ENCODE assay signal across 20 cellular contexts in genomic region chr13:112733112-112733511, GRCh38. TPM values are rescaled to one million over a fixed set of nuclear protein-coding genes. Genes with fewer than 3 reads are reported as not detected.
DNase-seq lines count a peak whose midpoint lies in the region; ATAC-seq and TF ChIP-seq lines count a peak whose summit lies in the region.
"Had no signal": no experiment of that assay in that cellular context is flagged by ENCODE, and none has a peak within 500 bp of the region (broad histone marks: within the 10 kb centered on the region; RNA-seq: fewer than 3 reads in every experiment).

No MANE protein-coding gene starts in this region.

- DNase-seq in HCT116 (ENCODE audit: low read depth, low spot score) (no peak), NCI-H146 (lab: John Stamatoyannopoulos, UW) (peak; percentile 92), SK-N-SH (peak; percentile 66), mesendoderm (peak; percentile 49), adrenal gland (no peak)
- no peak for DNase-seq in activated naive CD4-positive, alpha-beta T cell treated with anti-CD3 and anti-CD28 coated beads for 36 hours
- DNase-seq: amniotic stem cell, DMS153, foreskin melanocyte, GM23248, mucosa of descending colon, NCI-H226, pancreas, transverse colon, WERI-Rb-1 had no signal

- H3K9me2 ChIP-seq in HCT116 (ENCODE audit: insufficient read depth), result no peaks in the 10 kb centered on the region
- no peaks in the 10 kb centered on the region for H3K9me2 ChIP-seq in SK-N-SH

- no peak overlapping the region for H2BK15ac ChIP-seq in mesendoderm (replicated peaks; ENCODE audit: low read depth)

- no peaks in the 10 kb centered on the region for H3K27me3 ChIP-seq in HCT116 (ENCODE audit: insufficient read depth, low read length)
- H3K27me3 ChIP-seq in SK-N-SH (ENCODE audit: insufficient read depth), result no peaks in the 10 kb centered on the region
- H3K27me3 ChIP-seq in mesendoderm (ENCODE audit: insufficient read depth, low read length, poor library complexity), result no peaks in the 10 kb centered on the region
- H3K27me3 ChIP-seq in adrenal gland, result no peaks in the 10 kb centered on the region
- H3K27me3 ChIP-seq: pancreas, transverse colon had no signal

- H2AFZ ChIP-seq in HCT116 (ENCODE audit: low read depth, low read length, poor library complexity, severe bottlenecking) (no peak overlapping the region), SK-N-SH (ENCODE audit: low read depth) (no peak overlapping the region)
- H2AFZ ChIP-seq: GM23248 had no signal

- CTCF ChIA-PET in HCT116 (lab: Charles Lee), result no interaction called here
- CTCF ChIA-PET in SK-N-SH (lab: Yijun Ruan, JAX), result interaction anchor here (0.8 kb wide), 1 partner anchor 9 kb away, joined by 3 read pairs; no protein-coding TSS in a partner anchor
- CTCF ChIA-PET in activated naive CD4-positive, alpha-beta T cell treated with anti-CD3 and anti-CD28 coated beads for 36 hours (lab: Charles Lee), result no interaction called here

- H4K5ac ChIP-seq in mesendoderm (ENCODE audit: low read length), result no peak overlapping the region

- H3K36me3 Mint-ChIP-seq in activated naive CD4-positive, alpha-beta T cell treated with anti-CD3 and anti-CD28 coated beads for 36 hours (ENCODE audit: low read depth), result no peaks in the 10 kb centered on the region

- H3K18ac ChIP-seq in mesendoderm (ENCODE audit: low read length), result no peak overlapping the region

- H3K9me3 ChIP-seq in HCT116 (ENCODE audit: control insufficient read depth in 1 of 2, insufficient read depth in 1 of 2, low read depth in 1 of 2, low read length in 2 of 2) (no peaks in the 10 kb centered on the region), SK-N-SH (no peaks in the 10 kb centered on the region), adrenal gland (replicated peaks in 1 of 3) (no peaks in the 10 kb centered on the region)
- H3K9me3 ChIP-seq: mucosa of descending colon, pancreas, transverse colon had no signal

- H3K4me3 ChIP-seq in HCT116 (replicated peaks in 1 of 2; ENCODE audit: low read depth in 1 of 2, low read length in 2 of 2) (no peak overlapping the region; a peak in 1 of 4 replicates), SK-N-SH (ENCODE audit: low read depth in 2 of 2, low read length in 1 of 2) (no peak overlapping the region), mesendoderm (ENCODE audit: low read length) (no peak overlapping the region), adrenal gland (no peak overlapping the region)
- H3K4me3 ChIP-seq: GM23248, mucosa of descending colon, pancreas, skin epidermis, transverse colon had no signal

- peaks cover 13% of the 10 kb centered on the region for H3F3A ChIP-seq in SK-N-SH (replicated peaks; ENCODE audit: insufficient read depth)

- TF ChIP-seq POLR2A in HCT116 (IDR thresholded peaks at IDR 0.05; ENCODE audit: borderline replicate concordance, extremely low read depth, insufficient read depth, insufficient read length), result no peak
- no peak for TF ChIP-seq POLR2A in adrenal gland (IDR thresholded peaks at IDR 0.05)

- no peak overlapping the region for H3K27ac Mint-ChIP-seq in activated naive CD4-positive, alpha-beta T cell treated with anti-CD3 and anti-CD28 coated beads for 36 hours
- H3K27ac Mint-ChIP-seq: activated T-helper 2 cell treated with anti-CD3 and anti-CD28 coated beads, Interferon-gamma antibody, Interleukin-2, Interleukin-4, amounts not matched to agents 10 μg/mL and 5 μg/mL and 100 μg/mL, durations not matched to agents 14 hours and 24 hours and 36 hours; stimulated activated memory B cell treated with anti-CD40 and anti-IgM and Interleukin-4, amounts not matched to agents 10 μg/mL and 1 μg/mL and 100 μg/mL, for 72 hours had no signal

- BruUV-seq in HCT116 (replicated peaks; lab: Mats Ljungman, UMichigan), result no TSS peak

- H2AK5ac ChIP-seq in mesendoderm (ENCODE audit: low read length), result no peak overlapping the region

- peaks cover 14% of the 10 kb centered on the region for H3K79me1 ChIP-seq in mesendoderm (ENCODE audit: low read length)

- H3K4me2 ChIP-seq in HCT116 (ENCODE audit: low read length), result peak overlapping the region; percentile 60
- H3K4me2 ChIP-seq in SK-N-SH, result no peak overlapping the region
- no peak overlapping the region for H3K4me2 ChIP-seq in mesendoderm (ENCODE audit: low read length)

- 98% methylated on average over 6 of the region's 6 CpGs for WGBS in SK-N-SH (ENCODE audit: low lambda C conversion rate)
- no CpG with 5 or more reads among the region's 6 CpGs for WGBS in mesendoderm (ENCODE audit: extremely low coverage, insufficient coverage, low lambda C conversion rate)
- 79 to 96% (median 95%) methylated on average over 6 of the region's 6 CpGs for WGBS in adrenal gland, 4 donors

- H3K4me3 Mint-ChIP-seq in activated naive CD4-positive, alpha-beta T cell treated with anti-CD3 and anti-CD28 coated beads for 36 hours, result no peak overlapping the region
- H3K4me3 Mint-ChIP-seq: stimulated activated memory B cell treated with anti-CD40 and anti-IgM and Interleukin-4, amounts not matched to agents 10 μg/mL and 1 μg/mL and 100 μg/mL, for 72 hours had no signal

- POLR2A ChIA-PET in HCT116 (lab: Charles Lee) (no interaction called here), SK-N-SH (lab: Yijun Ruan, JAX) (no interaction called here)

- no peak for ATAC-seq in HCT116
- no peak for ATAC-seq in HG03095 (IDR thresholded peaks at IDR 0.05; ENCODE audit: unreplicated experiment)
- ATAC-seq in GM21723 (IDR thresholded peaks at IDR 0.05; ENCODE audit: unreplicated experiment), result no peak
- ATAC-seq: mucosa of descending colon; stimulated activated memory B cell treated with anti-CD40 and anti-IgM and Interleukin-4, amounts not matched to agents 10 μg/mL and 1 μg/mL and 100 μg/mL, for 72 hours had no signal

- H2BK5ac ChIP-seq in mesendoderm (ENCODE audit: low read length), result no peak overlapping the region

- H3K9ac ChIP-seq in HCT116 (ENCODE audit: low read length) (no peak overlapping the region), SK-N-SH (no peak overlapping the region), mesendoderm (ENCODE audit: low read length) (no peak overlapping the region)
- H3K9ac ChIP-seq: GM23248 had no signal

- intact Hi-C loops in HCT116 (cut with micrococcal nuclease) (loop anchor here (5.0 kb wide), 1 partner anchor 139 kb away; no protein-coding TSS in a partner anchor), adrenal gland (cut with DNase I) (no loop called here)
- intact Hi-C loops in activated naive CD4-positive, alpha-beta T cell treated with anti-CD3 and anti-CD28 coated beads for 36 hours (cut with micrococcal nuclease), result no loop called here

- H3K4me1 Mint-ChIP-seq in activated naive CD4-positive, alpha-beta T cell treated with anti-CD3 and anti-CD28 coated beads for 36 hours (ENCODE audit: low read depth), result peaks cover 8% of the 10 kb centered on the region

- no peak overlapping the region for H4K8ac ChIP-seq in mesendoderm (ENCODE audit: low read depth, low read length)

- no peak for TF ChIP-seq RAD21 in HCT116 (IDR thresholded peaks at IDR 0.05; ENCODE audit: low read depth)
- TF ChIP-seq RAD21 in SK-N-SH (IDR thresholded peaks at IDR 0.05; ENCODE audit: low read length), result no peak

- no peak overlapping the region for H3K4ac ChIP-seq in mesendoderm (ENCODE audit: low read depth, low read length)

- H3K4me1 ChIP-seq in HCT116 (ENCODE audit: control insufficient read depth in 1 of 2, insufficient read depth in 2 of 2, low read length in 2 of 2), result peaks cover 29 to 31% of the 10 kb centered on the region in 2 experiments
- H3K4me1 ChIP-seq in SK-N-SH (ENCODE audit: control insufficient read depth in 1 of 2, insufficient read depth in 2 of 2, low read depth in 1 of 2, low read length in 1 of 2), result peaks cover 10 to 33% of the 10 kb centered on the region in 2 experiments; a peak in 3 of 4 replicates
- peaks cover 4% of the 10 kb centered on the region for H3K4me1 ChIP-seq in mesendoderm (ENCODE audit: control insufficient read depth, low read depth, low read length)
- H3K4me1 ChIP-seq in adrenal gland (replicated peaks in 1 of 2), result peaks cover 0 to 17% of the 10 kb centered on the region in 2 donors
- H3K4me1 ChIP-seq: transverse colon had no signal

- no peak for TF ChIP-seq EP300 in SK-N-SH (IDR thresholded peaks at IDR 0.05; ENCODE audit: borderline replicate concordance in 1 of 2, low read depth in 1 of 2, low read length in 1 of 2)

- no peaks in the 10 kb centered on the region for H3K36me3 ChIP-seq in HCT116 (ENCODE audit: control insufficient read depth in 1 of 2, insufficient read depth in 2 of 2, low read length in 2 of 2)
- no peaks in the 10 kb centered on the region for H3K36me3 ChIP-seq in SK-N-SH (replicated peaks in 1 of 2; ENCODE audit: control insufficient read depth in 1 of 2, insufficient read depth in 2 of 2, low read length in 1 of 2)
- H3K36me3 ChIP-seq in mesendoderm (ENCODE audit: control insufficient read depth, insufficient read depth, low read length), result no peaks in the 10 kb centered on the region
- H3K36me3 ChIP-seq in adrenal gland (replicated peaks in 1 of 2), result no peaks in the 10 kb centered on the region
- H3K36me3 ChIP-seq: pancreas, transverse colon, WERI-Rb-1 had no signal

- H3K79me2 ChIP-seq in HCT116 (ENCODE audit: insufficient read depth, low read length), result peaks cover 59% of the 10 kb centered on the region
- H3K79me2 ChIP-seq in SK-N-SH (ENCODE audit: insufficient read depth), result no peaks in the 10 kb centered on the region
- H3K79me2 ChIP-seq in mesendoderm (ENCODE audit: control insufficient read depth, insufficient read depth, low read length), result peaks cover 12% of the 10 kb centered on the region

- RAD21 ChIA-PET in HCT116 (lab: Charles Lee; ENCODE audit: low non-redundant PET in 1 of 2, low total read pairs in 2 of 2, uncharacterized antibody in 2 of 2, unreplicated experiment in 2 of 2), result no interaction called here

- no peak overlapping the region for H3K27ac ChIP-seq in HCT116 (ENCODE audit: low read depth, low read length)
- H3K27ac ChIP-seq in SK-N-SH (ENCODE audit: low read depth in 2 of 2, low read length in 1 of 2), result peak overlapping the region; percentile 42 to 58; a peak in 2 of 4 replicates
- no peak overlapping the region for H3K27ac ChIP-seq in mesendoderm (ENCODE audit: low read depth, low read length)
- no peak overlapping the region for H3K27ac ChIP-seq in adrenal gland
- H3K27ac ChIP-seq: GM23248, skin epidermis, transverse colon, WERI-Rb-1 had no signal

- 0 out of 2 replicates have a peak, but pooled peaks cover 8% of the 10 kb centered on the region for H4K20me1 ChIP-seq in HCT116 (ENCODE audit: insufficient read depth)
- no peaks in the 10 kb centered on the region for H4K20me1 ChIP-seq in SK-N-SH (ENCODE audit: insufficient read depth)

- H3K9me3 Mint-ChIP-seq in activated naive CD4-positive, alpha-beta T cell treated with anti-CD3 and anti-CD28 coated beads for 36 hours, result no peaks in the 10 kb centered on the region
- H3K9me3 Mint-ChIP-seq: activated T-helper 2 cell treated with anti-CD3 and anti-CD28 coated beads, Interferon-gamma antibody, Interleukin-2, Interleukin-4, amounts not matched to agents 10 μg/mL and 5 μg/mL and 100 μg/mL, durations not matched to agents 14 hours and 24 hours and 36 hours; stimulated activated memory B cell treated with anti-CD40 and anti-IgM and Interleukin-4, amounts not matched to agents 10 μg/mL and 1 μg/mL and 100 μg/mL, for 72 hours had no signal

- no peak overlapping the region for H3K56ac ChIP-seq in mesendoderm (ENCODE audit: low read length)

- H2BK120ac ChIP-seq in mesendoderm (ENCODE audit: low read depth, low read length), result no peak overlapping the region

- no peak overlapping the region for H3K23ac ChIP-seq in mesendoderm (ENCODE audit: low read length)

- H3K27me3 Mint-ChIP-seq in activated naive CD4-positive, alpha-beta T cell treated with anti-CD3 and anti-CD28 coated beads for 36 hours (ENCODE audit: low read depth), result no peaks in the 10 kb centered on the region
- H3K27me3 Mint-ChIP-seq: stimulated activated memory B cell treated with anti-CD40 and anti-IgM and Interleukin-4, amounts not matched to agents 10 μg/mL and 1 μg/mL and 100 μg/mL, for 72 hours had no signal

- no peak for TF ChIP-seq CTCF in HCT116 (IDR thresholded peaks at IDR 0.05 in 2 of 3, conservative IDR thresholded peaks at IDR 0.05 in 1 of 3; ENCODE audit: borderline replicate concordance in 1 of 3, insufficient read depth in 1 of 3, low read depth in 2 of 3, low read length in 2 of 3)
- TF ChIP-seq CTCF in SK-N-SH (IDR thresholded peaks at IDR 0.05), result no peak
- no peak for TF ChIP-seq CTCF in adrenal gland (IDR thresholded peaks at IDR 0.05)

RNA-seq across cellular contexts. Expression of gene ATP11A, which starts 43.3 kb away (rescaled TPM):
- total RNA-seq in HCT116 (2021; ENCODE audit: unreplicated experiment) (80.4 TPM), adrenal gland (10 to 100 TPM; 25.6 to 94.1 (median 44.8) TPM)
- 31.7 and 37.4 TPM in 2 replicates for polyA plus RNA-seq in HCT116 (2012)
- polyA plus RNA-seq in SK-N-SH (2012; rRNA removed) (2.9 and 4.1 TPM in 2 replicates), adrenal gland (10 to 100 TPM in 2 of 3 donors, 1 to 10 TPM in 1; 6.0 to 24.7 (median 11.4) TPM)
- 3.0 and 3.8 TPM in 2 replicates for polyA plus RNA-seq in SK-N-SH (2012; cell fraction: cytosol; rRNA removed)
- polyA plus RNA-seq in SK-N-SH (2012; cell fraction: nucleus; rRNA removed), result 11.6 and 12.7 TPM in 2 replicates
- 12.6 TPM for polyA plus RNA-seq in mesendoderm (2013, experiment 1 of 2)
- polyA plus RNA-seq in mesendoderm (2013, experiment 2 of 2), result 12.0 TPM
- total RNA-seq in activated naive CD4-positive, alpha-beta T cell treated with anti-CD3 and anti-CD28 coated beads for 36 hours, result 10 to 100 TPM; 24.7 to 25.6 TPM

Comparison
In these comparisons a context has a peak if more than half of its experiments do, and no peak if none do; other contexts are left out.
1. DNase-seq: peak in NCI-H146 (single experiment), SK-N-SH (single experiment) and mesendoderm (single experiment); none in HCT116 (single experiment), adrenal gland (0 of 7) and activated naive CD4-positive, alpha-beta T cell treated with anti-CD3 and anti-CD28 coated beads for 36 hours (single experiment).
2. H3K27ac ChIP-seq: peak in SK-N-SH (2 of 2); none in HCT116 (single experiment), mesendoderm (single experiment) and adrenal gland (0 of 5).